7 cellular contexts compared by ENCODE assay signal in genomic region chr12:12714276-12715001, GRCh38. TPM values are rescaled to one million over a fixed set of nuclear protein-coding genes. Genes with fewer than 3 reads are reported as not detected.
A peak's percentile ranks its signal among the peaks of the same experiment; 100 is the strongest.
DNase-seq lines count a peak whose midpoint lies in the region; ATAC-seq, FAIRE-seq and TF ChIP-seq lines count a peak whose summit lies in the region.

No MANE protein-coding gene starts in this region.

- no peaks in the 10 kb centered on the region for H3K9me3 ChIP-seq in stomach

- peak; percentile 91 for FAIRE-seq in GM12892 (lab: Jason Lieb, UNC)

- H3K36me3 ChIP-seq in brain microvascular endothelial cell (replicated peaks) (peaks cover 5% of the 10 kb centered on the region), stomach (peaks cover 0 to 3% (median 0%) of the 10 kb centered on the region in 4 donors)

- 4 to 9% (median 5%) methylated on average over 23 of the region's 23 CpGs for WGBS in stomach, 5 donors

- no peak overlapping the region for H3K27ac ChIP-seq in brain microvascular endothelial cell
- H3K27ac ChIP-seq in stomach = peak overlapping the region; percentile 77 to 100 (median 100)

- no peak for TF ChIP-seq EP300 in stomach (IDR thresholded peaks at IDR 0.05)

- peaks cover 26 to 42% (median 41%) of the 10 kb centered on the region in 4 donors for H3K4me1 ChIP-seq in stomach

- H3K27me3 ChIP-seq in brain microvascular endothelial cell (replicated peaks) (no peaks in the 10 kb centered on the region), stomach (no peaks in the 10 kb centered on the region)

- in situ Hi-C loops in SK-MEL-5 (cut with HindIII; ENCODE audit: low pct_unique_long_range_greater_than_20kb, low sequenced_read_pairs) = no loop called here
- in situ Hi-C loops in brain microvascular endothelial cell (cut with HindIII; ENCODE audit: low pct_ligation_motif_present, low sequenced_read_pairs) = no loop called here

- no peak for DNase-seq in GM12892 (ENCODE audit: insufficient read length)
- peak; percentile 62 for DNase-seq in SK-MEL-5 (ENCODE audit: low read depth, low spot score)
- no peak for DNase-seq in brain microvascular endothelial cell
- peak; percentile 78 for DNase-seq in left kidney (ENCODE audit: low read depth, low spot score)
- peak; percentile 54 for DNase-seq in stomach
- DNase-seq in NCI-H1930 (lab: John Stamatoyannopoulos, UW) = no peak

- TF ChIP-seq POLR2A in GM12892 (IDR thresholded peaks at IDR 0.05; ENCODE audit: low read depth, low read length) = no peak
- peak in 2 of 4 donors; percentile 38 to 66 for TF ChIP-seq POLR2A in stomach (IDR thresholded peaks at IDR 0.05)

- intact Hi-C loops in stomach (cut with DNase I; ENCODE audit: low total_unique reads) = no loop called here

- TF ChIP-seq CTCF in brain microvascular endothelial cell (IDR thresholded peaks at IDR 0.05; ENCODE audit: low read depth, low read length, missing control alignments) (peak; percentile 59), stomach (IDR thresholded peaks at IDR 0.05) (peak in 3 of 7 experiments; percentile 8 to 44 (median 11))

- H3K4me3 ChIP-seq in brain microvascular endothelial cell (ENCODE audit: low read depth, low read length) = peak overlapping the region; percentile 44
- H3K4me3 ChIP-seq in stomach = peak overlapping the region; percentile 30 to 91 (median 36)

- ATAC-seq in HG03460 (IDR thresholded peaks at IDR 0.05; ENCODE audit: unreplicated experiment) = peak; percentile 24

RNA-seq across cellular contexts. Expression of gene CDKN1B, which starts 2.7 kb away (rescaled TPM):
- polyA plus RNA-seq in GM12892 (2012; ENCODE audit: missing spikeins) = 15.1 TPM
- 39.7 and 40.6 TPM in 2 replicates for total RNA-seq in SK-MEL-5 (2014; rRNA removed; shearing (Covaris generic))
- 36.1 and 47.0 TPM in 2 replicates for polyA plus RNA-seq in SK-MEL-5 (2015; cell fraction: cytosol; rRNA removed)
- polyA plus RNA-seq in SK-MEL-5 (2015; cell fraction: nucleus; rRNA removed) = 25.2 and 30.4 TPM in 2 replicates
- 10 to 100 TPM; 22.9 to 60.8 (median 40.0) TPM for total RNA-seq in stomach
- 10 to 100 TPM; 17.7 to 27.6 (median 24.7) TPM for polyA plus RNA-seq in stomach

RNA-seq across cellular contexts. Expression of gene GPR19, which starts 18.5 kb away (rescaled TPM):
- polyA plus RNA-seq in GM12892 (2012; ENCODE audit: missing spikeins) = 1.3 TPM
- total RNA-seq in SK-MEL-5 (2014; rRNA removed; shearing (Covaris generic)) = 20.5 and 22.5 TPM in 2 replicates
- polyA plus RNA-seq in SK-MEL-5 (2015; cell fraction: cytosol; rRNA removed) = 11.9 and 15.7 TPM in 2 replicates
- 7.7 and 11.1 TPM in 2 replicates for polyA plus RNA-seq in SK-MEL-5 (2015; cell fraction: nucleus; rRNA removed)
- under 1 TPM in 1 of 5 donors, not detected in 4; 0.73 TPM for total RNA-seq in stomach
- under 1 TPM; 0.19 to 0.61 (median 0.23) TPM for polyA plus RNA-seq in stomach

Comparison
In these comparisons a context has a peak if more than half of its experiments do, and no peak if none do; other contexts are left out.
1. DNase-seq: peak in SK-MEL-5 (single experiment), left kidney (single experiment) and stomach (single experiment); none in GM12892 (single experiment), brain microvascular endothelial cell (single experiment) and NCI-H1930 (0 of 2).
2. RNA of gene GPR19, which starts 18.5 kb away (total RNA-seq): 20.5 to 22.5 TPM in SK-MEL-5; 0.73 TPM in stomach; every median in the first group is over 10 times any median in the second.